ENCODE assay signal across 1 cellular context in genomic region chr19:55405638-55406037, GRCh38.
TF ChIP-seq lines count a peak whose summit lies in the region.

No MANE protein-coding gene starts in this region.

TF ChIP-seq in H1, 55 proteins besides CTCF, POLR2A, EP300 and RAD21:
- TF ChIP-seq BACH1 (IDR thresholded peaks at IDR 0.05; ENCODE audit: low read length): no peak
- TF ChIP-seq, protein P1, sequence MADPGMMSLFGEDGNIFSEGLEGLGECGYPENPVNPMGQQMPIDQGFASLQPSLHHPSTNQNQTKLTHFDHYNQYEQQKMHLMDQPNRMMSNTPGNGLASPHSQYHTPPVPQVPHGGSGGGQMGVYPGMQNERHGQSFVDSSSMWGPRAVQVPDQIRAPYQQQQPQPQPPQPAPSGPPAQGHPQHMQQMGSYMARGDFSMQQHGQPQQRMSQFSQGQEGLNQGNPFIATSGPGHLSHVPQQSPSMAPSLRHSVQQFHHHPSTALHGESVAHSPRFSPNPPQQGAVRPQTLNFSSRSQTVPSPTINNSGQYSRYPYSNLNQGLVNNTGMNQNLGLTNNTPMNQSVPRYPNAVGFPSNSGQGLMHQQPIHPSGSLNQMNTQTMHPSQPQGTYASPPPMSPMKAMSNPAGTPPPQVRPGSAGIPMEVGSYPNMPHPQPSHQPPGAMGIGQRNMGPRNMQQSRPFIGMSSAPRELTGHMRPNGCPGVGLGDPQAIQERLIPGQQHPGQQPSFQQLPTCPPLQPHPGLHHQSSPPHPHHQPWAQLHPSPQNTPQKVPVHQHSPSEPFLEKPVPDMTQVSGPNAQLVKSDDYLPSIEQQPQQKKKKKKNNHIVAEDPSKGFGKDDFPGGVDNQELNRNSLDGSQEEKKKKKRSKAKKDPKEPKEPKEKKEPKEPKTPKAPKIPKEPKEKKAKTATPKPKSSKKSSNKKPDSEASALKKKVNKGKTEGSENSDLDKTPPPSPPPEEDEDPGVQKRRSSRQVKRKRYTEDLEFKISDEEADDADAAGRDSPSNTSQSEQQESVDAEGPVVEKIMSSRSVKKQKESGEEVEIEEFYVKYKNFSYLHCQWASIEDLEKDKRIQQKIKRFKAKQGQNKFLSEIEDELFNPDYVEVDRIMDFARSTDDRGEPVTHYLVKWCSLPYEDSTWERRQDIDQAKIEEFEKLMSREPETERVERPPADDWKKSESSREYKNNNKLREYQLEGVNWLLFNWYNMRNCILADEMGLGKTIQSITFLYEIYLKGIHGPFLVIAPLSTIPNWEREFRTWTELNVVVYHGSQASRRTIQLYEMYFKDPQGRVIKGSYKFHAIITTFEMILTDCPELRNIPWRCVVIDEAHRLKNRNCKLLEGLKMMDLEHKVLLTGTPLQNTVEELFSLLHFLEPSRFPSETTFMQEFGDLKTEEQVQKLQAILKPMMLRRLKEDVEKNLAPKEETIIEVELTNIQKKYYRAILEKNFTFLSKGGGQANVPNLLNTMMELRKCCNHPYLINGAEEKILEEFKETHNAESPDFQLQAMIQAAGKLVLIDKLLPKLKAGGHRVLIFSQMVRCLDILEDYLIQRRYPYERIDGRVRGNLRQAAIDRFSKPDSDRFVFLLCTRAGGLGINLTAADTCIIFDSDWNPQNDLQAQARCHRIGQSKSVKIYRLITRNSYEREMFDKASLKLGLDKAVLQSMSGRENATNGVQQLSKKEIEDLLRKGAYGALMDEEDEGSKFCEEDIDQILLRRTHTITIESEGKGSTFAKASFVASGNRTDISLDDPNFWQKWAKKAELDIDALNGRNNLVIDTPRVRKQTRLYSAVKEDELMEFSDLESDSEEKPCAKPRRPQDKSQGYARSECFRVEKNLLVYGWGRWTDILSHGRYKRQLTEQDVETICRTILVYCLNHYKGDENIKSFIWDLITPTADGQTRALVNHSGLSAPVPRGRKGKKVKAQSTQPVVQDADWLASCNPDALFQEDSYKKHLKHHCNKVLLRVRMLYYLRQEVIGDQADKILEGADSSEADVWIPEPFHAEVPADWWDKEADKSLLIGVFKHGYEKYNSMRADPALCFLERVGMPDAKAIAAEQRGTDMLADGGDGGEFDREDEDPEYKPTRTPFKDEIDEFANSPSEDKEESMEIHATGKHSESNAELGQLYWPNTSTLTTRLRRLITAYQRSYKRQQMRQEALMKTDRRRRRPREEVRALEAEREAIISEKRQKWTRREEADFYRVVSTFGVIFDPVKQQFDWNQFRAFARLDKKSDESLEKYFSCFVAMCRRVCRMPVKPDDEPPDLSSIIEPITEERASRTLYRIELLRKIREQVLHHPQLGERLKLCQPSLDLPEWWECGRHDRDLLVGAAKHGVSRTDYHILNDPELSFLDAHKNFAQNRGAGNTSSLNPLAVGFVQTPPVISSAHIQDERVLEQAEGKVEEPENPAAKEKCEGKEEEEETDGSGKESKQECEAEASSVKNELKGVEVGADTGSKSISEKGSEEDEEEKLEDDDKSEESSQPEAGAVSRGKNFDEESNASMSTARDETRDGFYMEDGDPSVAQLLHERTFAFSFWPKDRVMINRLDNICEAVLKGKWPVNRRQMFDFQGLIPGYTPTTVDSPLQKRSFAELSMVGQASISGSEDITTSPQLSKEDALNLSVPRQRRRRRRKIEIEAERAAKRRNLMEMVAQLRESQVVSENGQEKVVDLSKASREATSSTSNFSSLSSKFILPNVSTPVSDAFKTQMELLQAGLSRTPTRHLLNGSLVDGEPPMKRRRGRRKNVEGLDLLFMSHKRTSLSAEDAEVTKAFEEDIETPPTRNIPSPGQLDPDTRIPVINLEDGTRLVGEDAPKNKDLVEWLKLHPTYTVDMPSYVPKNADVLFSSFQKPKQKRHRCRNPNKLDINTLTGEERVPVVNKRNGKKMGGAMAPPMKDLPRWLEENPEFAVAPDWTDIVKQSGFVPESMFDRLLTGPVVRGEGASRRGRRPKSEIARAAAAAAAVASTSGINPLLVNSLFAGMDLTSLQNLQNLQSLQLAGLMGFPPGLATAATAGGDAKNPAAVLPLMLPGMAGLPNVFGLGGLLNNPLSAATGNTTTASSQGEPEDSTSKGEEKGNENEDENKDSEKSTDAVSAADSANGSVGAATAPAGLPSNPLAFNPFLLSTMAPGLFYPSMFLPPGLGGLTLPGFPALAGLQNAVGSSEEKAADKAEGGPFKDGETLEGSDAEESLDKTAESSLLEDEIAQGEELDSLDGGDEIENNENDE (IDR thresholded peaks at IDR 0.05; ENCODE audit: insufficient replicate concordance, low read length): no peak
- no peak for TF ChIP-seq SIN3A (conservative IDR thresholded peaks at IDR 0.05 in 1 of 2, IDR thresholded peaks at IDR 0.05 in 1 of 2; ENCODE audit: low read depth in 1 of 2, low read length in 2 of 2)
- TF ChIP-seq, protein P2, sequence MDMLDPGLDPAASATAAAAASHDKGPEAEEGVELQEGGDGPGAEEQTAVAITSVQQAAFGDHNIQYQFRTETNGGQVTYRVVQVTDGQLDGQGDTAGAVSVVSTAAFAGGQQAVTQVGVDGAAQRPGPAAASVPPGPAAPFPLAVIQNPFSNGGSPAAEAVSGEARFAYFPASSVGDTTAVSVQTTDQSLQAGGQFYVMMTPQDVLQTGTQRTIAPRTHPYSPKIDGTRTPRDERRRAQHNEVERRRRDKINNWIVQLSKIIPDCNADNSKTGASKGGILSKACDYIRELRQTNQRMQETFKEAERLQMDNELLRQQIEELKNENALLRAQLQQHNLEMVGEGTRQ (IDR thresholded peaks at IDR 0.05; ENCODE audit: low read length): no peak
- TF ChIP-seq HDAC6 (IDR thresholded peaks at IDR 0.05; ENCODE audit: low read depth, low read length): no peak
- no peak for TF ChIP-seq SP4 (IDR thresholded peaks at IDR 0.05; ENCODE audit: low read length)
- no peak for TF ChIP-seq SRF (IDR thresholded peaks at IDR 0.05; ENCODE audit: low read depth, low read length)
- TF ChIP-seq SIX5 (IDR thresholded peaks at IDR 0.05; ENCODE audit: low read depth, low read length): no peak
- TF ChIP-seq HDAC2 (IDR thresholded peaks at IDR 0.05; ENCODE audit: borderline replicate concordance in 1 of 2, low read depth in 2 of 2, low read length in 2 of 2): no peak
- TF ChIP-seq RFX5 (IDR thresholded peaks at IDR 0.05; ENCODE audit: borderline replicate concordance, low read depth, low read length): no peak
- no peak for TF ChIP-seq YY1 (IDR thresholded peaks at IDR 0.05; ENCODE audit: low read depth, low read length)
- TF ChIP-seq ASH2L (IDR thresholded peaks at IDR 0.05; ENCODE audit: low read length): no peak
- no peak for TF ChIP-seq CHD1 (IDR thresholded peaks at IDR 0.05; ENCODE audit: low read depth, low read length)
- no peak for TF ChIP-seq SUZ12 (IDR thresholded peaks at IDR 0.05; ENCODE audit: low read length)
- TF ChIP-seq PHF8 (conservative IDR thresholded peaks at IDR 0.05; ENCODE audit: low read depth, low read length): no peak
